Comparison of ENCODE assay signal across 8 cellular contexts in genomic region chr16:85799497-85800320, GRCh38.
DNase-seq lines count a peak whose midpoint lies in the region; ATAC-seq and TF ChIP-seq lines count a peak whose summit lies in the region.

TSS of gene COX4I1 (plus strand) at chr16:85799695. CDS start at chr16:85801206, 1,511 bp downstream.
TSS of gene EMC8 (minus strand) at chr16:85799544. CDS start at chr16:85799295, 249 bp downstream.

- H3K4me3 ChIP-seq in OCI-LY3 (ENCODE audit: low read length): peak within 1 kb of the TSS; percentile 91

- H3K79me2 ChIP-seq in OCI-LY3 (ENCODE audit: low read length): peaks cover 91% of the 10 kb centered on the region

- DNase-seq in DMS 273 treated with DMSO at 0.1 percent for 48 hours (lab: John Stamatoyannopoulos, UW) (peak; percentile 74), HuH-7.5 (ENCODE audit: low spot score) (peak; percentile 91), activated T-cell treated with anti-CD3 and anti-CD28 coated beads for 1 hour (ENCODE audit: low read depth) (peak; percentile 87), epidermal melanocyte (ENCODE audit: insufficient read length, low spot score) (peak; percentile 88), middle frontal gyrus (ENCODE audit: extremely low spot score, low spot score) (peak; percentile 90)
- peak; percentile 83 to 84 for DNase-seq in stimulated activated CD8-positive, alpha-beta memory T cell treated with anti-CD3 and anti-CD28 coated beads, Interleukin-2, amount 100 ng/mL, for 1 hour (ENCODE audit: low read depth in 2 of 2)

- peaks cover 42% of the 10 kb centered on the region for H3K36me3 ChIP-seq in OCI-LY3 (replicated peaks; ENCODE audit: low read depth, low read length)

- peaks cover 22% of the 10 kb centered on the region; the same call in 1 of the 2 replicates for H4K20me1 ChIP-seq in OCI-LY3 (ENCODE audit: insufficient read depth, low read length)

- TF ChIP-seq CTCF in OCI-LY3 (IDR thresholded peaks at IDR 0.05; ENCODE audit: low read depth, low read length): no peak

- peak within 1 kb of the TSS; percentile 52 for H3K27ac ChIP-seq in OCI-LY3 (ENCODE audit: low read length)

- peak within 1 kb of the TSS; percentile 100 for H3K4me2 ChIP-seq in OCI-LY3 (ENCODE audit: low read length)

- no peaks in the 10 kb centered on the region for H3K9me3 ChIP-seq in OCI-LY3 (ENCODE audit: insufficient read depth, low read length)

- no peak within 1 kb of the TSS for H2AFZ ChIP-seq in OCI-LY3 (ENCODE audit: low read depth, low read length)

- peak; percentile 81 for ATAC-seq in GM21528 (IDR thresholded peaks at IDR 0.05; ENCODE audit: low FRiP score, unreplicated experiment)

- H3K9ac ChIP-seq in OCI-LY3 (ENCODE audit: low read length): peak within 1 kb of the TSS; percentile 87

- peaks cover 17% of the 10 kb centered on the region for H3K4me1 ChIP-seq in OCI-LY3 (ENCODE audit: low read length)

- no peaks in the 10 kb centered on the region for H3K27me3 ChIP-seq in OCI-LY3 (ENCODE audit: low read depth, low read length)

Comparison
In these comparisons a context has a peak if more than half of its experiments do, and no peak if none do; other contexts are left out.
1. Peak in every context shown above with its lines: DNase-seq, ATAC-seq, H3K4me3 ChIP-seq and H3K27ac ChIP-seq.